1 cellular context compared by ENCODE assay signal in the genomic region with DNA sequence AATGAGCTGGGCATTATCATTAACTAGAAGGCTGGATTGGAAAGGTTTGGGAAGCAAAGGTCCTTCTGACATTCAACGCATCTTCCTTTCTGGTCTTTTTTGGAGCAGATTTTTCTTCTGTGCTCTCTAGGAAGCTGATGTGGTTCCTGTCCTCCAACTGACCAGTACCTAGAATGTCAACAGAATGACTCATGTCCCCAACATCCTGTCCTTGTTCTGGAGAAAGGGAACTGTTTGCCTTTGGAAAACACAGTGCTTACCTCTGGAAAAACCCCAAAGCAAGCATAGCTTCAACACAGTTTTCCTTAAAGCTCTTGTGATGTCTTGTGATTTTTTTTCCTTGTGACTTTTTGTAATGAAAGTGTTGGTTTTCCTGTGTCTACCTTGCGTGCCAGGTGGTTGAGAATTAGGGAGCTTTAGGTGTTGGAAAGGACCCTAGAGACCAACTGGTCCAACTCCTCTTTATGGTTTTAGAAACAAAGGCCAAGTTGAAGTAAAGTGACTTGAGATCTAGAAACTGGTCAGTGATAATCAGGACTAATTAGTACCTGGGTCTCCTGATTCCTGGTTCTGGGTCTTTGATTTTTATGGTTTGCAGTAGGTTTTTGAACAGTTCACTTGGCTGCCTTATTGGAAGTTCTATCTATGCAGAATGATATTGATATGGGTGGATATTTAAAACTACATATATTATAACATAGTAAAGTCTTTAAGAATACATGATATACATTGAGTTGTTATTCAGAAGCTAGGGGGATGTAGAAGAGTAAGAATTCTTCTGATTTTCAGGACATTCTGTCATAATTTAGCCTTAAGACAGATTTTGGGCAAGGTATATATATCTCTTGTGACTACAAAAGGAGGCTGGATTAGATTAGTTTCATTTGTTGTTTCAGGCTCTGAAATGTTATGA.
TF ChIP-seq lines count a peak whose summit lies in the region.

No MANE protein-coding gene starts in this region.

TF ChIP-seq in HepG2, 621 proteins besides CTCF, POLR2A, EP300 and RAD21 (continued from another document and continues in another):
- TF ChIP-seq, protein P1, sequence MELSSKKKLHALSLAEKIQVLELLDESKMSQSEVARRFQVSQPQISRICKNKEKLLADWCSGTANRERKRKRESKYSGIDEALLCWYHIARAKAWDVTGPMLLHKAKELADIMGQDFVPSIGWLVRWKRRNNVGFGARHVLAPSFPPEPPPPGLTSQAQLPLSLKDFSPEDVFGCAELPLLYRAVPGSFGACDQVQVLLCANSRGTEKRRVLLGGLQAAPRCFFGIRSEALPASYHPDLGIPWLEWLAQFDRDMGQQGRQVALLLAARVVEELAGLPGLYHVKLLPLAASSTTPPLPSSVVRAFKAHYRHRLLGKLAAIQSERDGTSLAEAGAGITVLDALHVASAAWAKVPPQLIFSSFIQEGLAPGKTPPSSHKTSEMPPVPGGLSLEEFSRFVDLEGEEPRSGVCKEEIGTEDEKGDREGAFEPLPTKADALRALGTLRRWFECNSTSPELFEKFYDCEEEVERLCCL (CRISPR knock-in tag; IDR thresholded peaks at IDR 0.05; ENCODE audit: borderline replicate concordance): no peak
- TF ChIP-seq, protein P2, sequence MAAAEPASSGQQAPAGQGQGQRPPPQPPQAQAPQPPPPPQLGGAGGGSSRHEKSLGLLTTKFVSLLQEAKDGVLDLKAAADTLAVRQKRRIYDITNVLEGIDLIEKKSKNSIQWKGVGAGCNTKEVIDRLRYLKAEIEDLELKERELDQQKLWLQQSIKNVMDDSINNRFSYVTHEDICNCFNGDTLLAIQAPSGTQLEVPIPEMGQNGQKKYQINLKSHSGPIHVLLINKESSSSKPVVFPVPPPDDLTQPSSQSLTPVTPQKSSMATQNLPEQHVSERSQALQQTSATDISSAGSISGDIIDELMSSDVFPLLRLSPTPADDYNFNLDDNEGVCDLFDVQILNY (CRISPR knock-in tag; conservative IDR thresholded peaks at IDR 0.05): no peak
- TF ChIP-seq ZC3H4 (CRISPR knock-in tag; IDR thresholded peaks at IDR 0.05; ENCODE audit: borderline replicate concordance) (no peak), FOXP1 (IDR thresholded peaks at IDR 0.05) (peak; percentile 69; the same call in 1 of the 2 replicates), FOXP1 (CRISPR knock-in tag; IDR thresholded peaks at IDR 0.05) (peak; percentile 94), PHF5A (CRISPR knock-in tag; IDR thresholded peaks at IDR 0.05; ENCODE audit: low read depth, unreplicated experiment) (peak; percentile 96), SP140L (CRISPR knock-in tag; IDR thresholded peaks at IDR 0.05; ENCODE audit: borderline replicate concordance) (no peak), TSC22D2 (CRISPR knock-in tag; IDR thresholded peaks at IDR 0.05; ENCODE audit: borderline replicate concordance) (no peak; the same call in 1 of the 2 replicates), ZNF225 (CRISPR knock-in tag; IDR thresholded peaks at IDR 0.05) (no peak), ZNF670 (CRISPR knock-in tag; IDR thresholded peaks at IDR 0.05; ENCODE audit: borderline replicate concordance) (0 out of 2 replicates have a peak, but pooled peaks have one; percentile 57), CBX1 (IDR thresholded peaks at IDR 0.05; ENCODE audit: low read depth) (peak; percentile 90), RAD51 (IDR thresholded peaks at IDR 0.05; ENCODE audit: borderline replicate concordance) (no peak), KLF15 (CRISPR knock-in tag; IDR thresholded peaks at IDR 0.05; ENCODE audit: borderline replicate concordance) (no peak), PAX8 (CRISPR knock-in tag; IDR thresholded peaks at IDR 0.05; ENCODE audit: borderline replicate concordance) (no peak), KMT2A (CRISPR knock-in tag; IDR thresholded peaks at IDR 0.05) (peak; percentile 59; the same call in 1 of the 2 replicates), ZFYVE20 (CRISPR knock-in tag; IDR thresholded peaks at IDR 0.05; ENCODE audit: borderline replicate concordance, low read depth) (no peak), EEA1 (CRISPR knock-in tag; IDR thresholded peaks at IDR 0.05; ENCODE audit: borderline replicate concordance) (no peak), HES4 (CRISPR knock-in tag; IDR thresholded peaks at IDR 0.05; ENCODE audit: borderline replicate concordance) (no peak), PHF21A (CRISPR knock-in tag; IDR thresholded peaks at IDR 0.05) (peak; percentile 81), ZNF121 (CRISPR knock-in tag; IDR thresholded peaks at IDR 0.05) (peak; percentile 46; the same call in 1 of the 2 replicates), AHR (CRISPR knock-in tag; IDR thresholded peaks at IDR 0.05) (no peak)
- TF ChIP-seq, protein P3, sequence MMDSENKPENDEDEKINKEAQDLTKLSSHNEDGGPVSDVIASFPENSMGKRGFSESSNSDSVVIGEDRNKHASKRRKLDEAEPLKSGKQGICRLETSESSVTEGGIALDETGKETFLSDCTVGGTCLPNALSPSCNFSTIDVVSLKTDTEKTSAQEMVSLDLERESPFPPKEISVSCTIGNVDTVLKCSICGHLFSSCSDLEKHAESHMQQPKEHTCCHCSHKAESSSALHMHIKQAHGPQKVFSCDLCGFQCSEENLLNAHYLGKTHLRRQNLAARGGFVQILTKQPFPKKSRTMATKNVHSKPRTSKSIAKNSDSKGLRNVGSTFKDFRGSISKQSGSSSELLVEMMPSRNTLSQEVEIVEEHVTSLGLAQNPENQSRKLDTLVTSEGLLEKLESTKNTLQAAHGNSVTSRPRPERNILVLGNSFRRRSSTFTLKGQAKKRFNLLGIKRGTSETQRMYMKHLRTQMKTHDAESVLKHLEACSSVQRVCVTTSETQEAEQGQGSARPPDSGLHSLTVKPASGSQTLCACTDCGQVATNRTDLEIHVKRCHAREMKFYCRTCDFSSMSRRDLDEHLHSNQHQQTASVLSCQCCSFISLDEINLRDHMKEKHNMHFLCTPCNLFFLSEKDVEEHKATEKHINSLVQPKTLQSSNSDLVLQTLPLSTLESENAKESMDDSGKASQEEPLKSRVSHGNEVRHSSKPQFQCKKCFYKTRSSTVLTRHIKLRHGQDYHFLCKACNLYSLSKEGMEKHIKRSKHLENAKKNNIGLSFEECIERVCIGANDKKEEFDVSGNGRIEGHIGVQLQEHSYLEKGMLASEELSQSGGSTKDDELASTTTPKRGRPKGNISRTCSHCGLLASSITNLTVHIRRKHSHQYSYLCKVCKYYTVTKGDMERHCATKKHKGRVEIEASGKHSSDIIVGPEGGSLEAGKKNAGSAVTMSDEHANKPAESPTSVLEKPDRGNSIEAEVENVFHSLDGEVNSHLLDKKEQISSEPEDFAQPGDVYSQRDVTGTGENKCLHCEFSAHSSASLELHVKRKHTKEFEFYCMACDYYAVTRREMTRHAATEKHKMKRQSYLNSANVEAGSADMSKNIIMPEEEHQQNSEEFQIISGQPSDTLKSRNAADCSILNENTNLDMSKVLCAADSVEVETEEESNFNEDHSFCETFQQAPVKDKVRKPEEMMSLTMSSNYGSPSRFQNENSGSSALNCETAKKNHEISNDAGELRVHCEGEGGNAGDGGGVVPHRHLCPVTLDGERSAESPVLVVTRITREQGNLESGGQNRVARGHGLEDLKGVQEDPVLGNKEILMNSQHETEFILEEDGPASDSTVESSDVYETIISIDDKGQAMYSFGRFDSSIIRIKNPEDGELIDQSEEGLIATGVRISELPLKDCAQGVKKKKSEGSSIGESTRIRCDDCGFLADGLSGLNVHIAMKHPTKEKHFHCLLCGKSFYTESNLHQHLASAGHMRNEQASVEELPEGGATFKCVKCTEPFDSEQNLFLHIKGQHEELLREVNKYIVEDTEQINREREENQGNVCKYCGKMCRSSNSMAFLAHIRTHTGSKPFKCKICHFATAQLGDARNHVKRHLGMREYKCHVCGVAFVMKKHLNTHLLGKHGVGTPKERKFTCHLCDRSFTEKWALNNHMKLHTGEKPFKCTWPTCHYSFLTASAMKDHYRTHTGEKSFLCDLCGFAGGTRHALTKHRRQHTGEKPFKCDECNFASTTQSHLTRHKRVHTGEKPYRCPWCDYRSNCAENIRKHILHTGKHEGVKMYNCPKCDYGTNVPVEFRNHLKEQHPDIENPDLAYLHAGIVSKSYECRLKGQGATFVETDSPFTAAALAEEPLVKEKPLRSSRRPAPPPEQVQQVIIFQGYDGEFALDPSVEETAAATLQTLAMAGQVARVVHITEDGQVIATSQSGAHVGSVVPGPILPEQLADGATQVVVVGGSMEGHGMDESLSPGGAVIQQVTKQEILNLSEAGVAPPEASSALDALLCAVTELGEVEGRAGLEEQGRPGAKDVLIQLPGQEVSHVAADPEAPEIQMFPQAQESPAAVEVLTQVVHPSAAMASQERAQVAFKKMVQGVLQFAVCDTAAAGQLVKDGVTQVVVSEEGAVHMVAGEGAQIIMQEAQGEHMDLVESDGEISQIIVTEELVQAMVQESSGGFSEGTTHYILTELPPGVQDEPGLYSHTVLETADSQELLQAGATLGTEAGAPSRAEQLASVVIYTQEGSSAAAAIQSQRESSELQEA (CRISPR knock-in tag; IDR thresholded peaks at IDR 0.05; ENCODE audit: not compliant biosample characterization): no peak
- TF ChIP-seq, protein P4, sequence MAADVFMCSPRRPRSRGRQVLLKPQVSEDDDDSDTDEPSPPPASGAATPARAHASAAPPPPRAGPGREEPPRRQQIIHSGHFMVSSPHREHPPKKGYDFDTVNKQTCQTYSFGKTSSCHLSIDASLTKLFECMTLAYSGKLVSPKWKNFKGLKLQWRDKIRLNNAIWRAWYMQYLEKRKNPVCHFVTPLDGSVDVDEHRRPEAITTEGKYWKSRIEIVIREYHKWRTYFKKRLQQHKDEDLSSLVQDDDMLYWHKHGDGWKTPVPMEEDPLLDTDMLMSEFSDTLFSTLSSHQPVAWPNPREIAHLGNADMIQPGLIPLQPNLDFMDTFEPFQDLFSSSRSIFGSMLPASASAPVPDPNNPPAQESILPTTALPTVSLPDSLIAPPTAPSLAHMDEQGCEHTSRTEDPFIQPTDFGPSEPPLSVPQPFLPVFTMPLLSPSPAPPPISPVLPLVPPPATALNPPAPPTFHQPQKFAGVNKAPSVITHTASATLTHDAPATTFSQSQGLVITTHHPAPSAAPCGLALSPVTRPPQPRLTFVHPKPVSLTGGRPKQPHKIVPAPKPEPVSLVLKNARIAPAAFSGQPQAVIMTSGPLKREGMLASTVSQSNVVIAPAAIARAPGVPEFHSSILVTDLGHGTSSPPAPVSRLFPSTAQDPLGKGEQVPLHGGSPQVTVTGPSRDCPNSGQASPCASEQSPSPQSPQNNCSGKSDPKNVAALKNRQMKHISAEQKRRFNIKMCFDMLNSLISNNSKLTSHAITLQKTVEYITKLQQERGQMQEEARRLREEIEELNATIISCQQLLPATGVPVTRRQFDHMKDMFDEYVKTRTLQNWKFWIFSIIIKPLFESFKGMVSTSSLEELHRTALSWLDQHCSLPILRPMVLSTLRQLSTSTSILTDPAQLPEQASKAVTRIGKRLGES (CRISPR knock-in tag; IDR thresholded peaks at IDR 0.05; ENCODE audit: borderline replicate concordance): no peak
- TF ChIP-seq, protein P5, sequence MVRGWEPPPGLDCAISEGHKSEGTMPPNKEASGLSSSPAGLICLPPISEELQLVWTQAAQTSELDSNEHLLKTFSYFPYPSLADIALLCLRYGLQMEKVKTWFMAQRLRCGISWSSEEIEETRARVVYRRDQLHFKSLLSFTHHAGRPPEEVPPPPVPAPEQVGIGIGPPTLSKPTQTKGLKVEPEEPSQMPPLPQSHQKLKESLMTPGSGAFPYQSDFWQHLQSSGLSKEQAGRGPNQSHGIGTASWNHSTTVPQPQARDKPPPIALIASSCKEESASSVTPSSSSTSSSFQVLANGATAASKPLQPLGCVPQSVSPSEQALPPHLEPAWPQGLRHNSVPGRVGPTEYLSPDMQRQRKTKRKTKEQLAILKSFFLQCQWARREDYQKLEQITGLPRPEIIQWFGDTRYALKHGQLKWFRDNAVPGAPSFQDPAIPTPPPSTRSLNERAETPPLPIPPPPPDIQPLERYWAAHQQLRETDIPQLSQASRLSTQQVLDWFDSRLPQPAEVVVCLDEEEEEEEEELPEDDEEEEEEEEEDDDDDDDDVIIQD (CRISPR knock-in tag; IDR thresholded peaks at IDR 0.05; ENCODE audit: low read depth): peak; percentile 99
- TF ChIP-seq, protein P6, sequence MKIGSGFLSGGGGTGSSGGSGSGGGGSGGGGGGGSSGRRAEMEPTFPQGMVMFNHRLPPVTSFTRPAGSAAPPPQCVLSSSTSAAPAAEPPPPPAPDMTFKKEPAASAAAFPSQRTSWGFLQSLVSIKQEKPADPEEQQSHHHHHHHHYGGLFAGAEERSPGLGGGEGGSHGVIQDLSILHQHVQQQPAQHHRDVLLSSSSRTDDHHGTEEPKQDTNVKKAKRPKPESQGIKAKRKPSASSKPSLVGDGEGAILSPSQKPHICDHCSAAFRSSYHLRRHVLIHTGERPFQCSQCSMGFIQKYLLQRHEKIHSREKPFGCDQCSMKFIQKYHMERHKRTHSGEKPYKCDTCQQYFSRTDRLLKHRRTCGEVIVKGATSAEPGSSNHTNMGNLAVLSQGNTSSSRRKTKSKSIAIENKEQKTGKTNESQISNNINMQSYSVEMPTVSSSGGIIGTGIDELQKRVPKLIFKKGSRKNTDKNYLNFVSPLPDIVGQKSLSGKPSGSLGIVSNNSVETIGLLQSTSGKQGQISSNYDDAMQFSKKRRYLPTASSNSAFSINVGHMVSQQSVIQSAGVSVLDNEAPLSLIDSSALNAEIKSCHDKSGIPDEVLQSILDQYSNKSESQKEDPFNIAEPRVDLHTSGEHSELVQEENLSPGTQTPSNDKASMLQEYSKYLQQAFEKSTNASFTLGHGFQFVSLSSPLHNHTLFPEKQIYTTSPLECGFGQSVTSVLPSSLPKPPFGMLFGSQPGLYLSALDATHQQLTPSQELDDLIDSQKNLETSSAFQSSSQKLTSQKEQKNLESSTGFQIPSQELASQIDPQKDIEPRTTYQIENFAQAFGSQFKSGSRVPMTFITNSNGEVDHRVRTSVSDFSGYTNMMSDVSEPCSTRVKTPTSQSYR (CRISPR knock-in tag; IDR thresholded peaks at IDR 0.05; ENCODE audit: borderline replicate concordance): peak; percentile 48; the same call in 1 of the 2 replicates
- TF ChIP-seq, protein P7, sequence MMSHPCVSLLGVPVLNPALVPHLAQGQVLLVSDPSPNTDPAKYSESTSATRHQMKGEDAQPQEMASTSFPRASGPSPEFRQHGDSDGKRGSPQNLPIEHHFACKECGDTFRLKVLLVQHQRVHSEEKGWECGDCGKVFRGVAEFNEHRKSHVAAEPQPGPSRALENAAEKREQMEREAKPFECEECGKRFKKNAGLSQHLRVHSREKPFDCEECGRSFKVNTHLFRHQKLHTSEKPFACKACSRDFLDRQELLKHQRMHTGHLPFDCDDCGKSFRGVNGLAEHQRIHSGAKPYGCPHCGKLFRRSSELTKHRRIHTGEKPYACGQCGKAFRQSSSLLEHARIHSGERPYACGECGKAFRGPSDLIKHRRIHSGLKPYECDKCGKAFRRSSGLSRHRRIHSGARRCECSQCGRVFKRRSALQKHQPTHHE (CRISPR knock-in tag; IDR thresholded peaks at IDR 0.05; ENCODE audit: borderline replicate concordance): no peak
- TF ChIP-seq, protein P8, sequence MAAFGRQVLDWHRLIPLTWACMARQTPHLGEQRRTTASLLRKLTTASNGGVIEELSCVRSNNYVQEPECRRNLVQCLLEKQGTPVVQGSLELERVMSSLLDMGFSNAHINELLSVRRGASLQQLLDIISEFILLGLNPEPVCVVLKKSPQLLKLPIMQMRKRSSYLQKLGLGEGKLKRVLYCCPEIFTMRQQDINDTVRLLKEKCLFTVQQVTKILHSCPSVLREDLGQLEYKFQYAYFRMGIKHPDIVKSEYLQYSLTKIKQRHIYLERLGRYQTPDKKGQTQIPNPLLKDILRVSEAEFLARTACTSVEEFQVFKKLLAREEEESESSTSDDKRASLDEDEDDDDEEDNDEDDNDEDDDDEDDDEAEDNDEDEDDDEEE (CRISPR knock-in tag; IDR thresholded peaks at IDR 0.05): no peak
